21 cellular contexts compared by ENCODE assay signal in genomic region chr11:116065986-116066385, GRCh38.
DNase-seq lines count a peak whose midpoint lies in the region; ATAC-seq, FAIRE-seq and TF ChIP-seq lines count a peak whose summit lies in the region.
"Had no signal": no experiment of that assay in that cellular context is flagged by ENCODE, and none has a peak within 500 bp of the region (broad histone marks: within the 10 kb centered on the region; RNA-seq: fewer than 3 reads in every experiment).

No MANE protein-coding gene starts in this region.

- H3K4me1 ChIP-seq in DOHH2 (ENCODE audit: control insufficient read depth, low read length) (peaks cover 28% of the 10 kb centered on the region), esophagus muscularis mucosa (peaks cover 0 to 9% (median 6%) of the 10 kb centered on the region in 4 donors)
- H3K4me1 ChIP-seq: A549, SJSA1 had no signal

- TF ChIP-seq CTCF in DOHH2 (IDR thresholded peaks at IDR 0.05; ENCODE audit: low read depth, low read length, poor library complexity, severe bottlenecking) (no peak), esophagus muscularis mucosa (IDR thresholded peaks at IDR 0.05) (no peak), osteocyte (IDR thresholded peaks at IDR 0.05) (no peak)

- no peak for TF ChIP-seq POLR2A in esophagus muscularis mucosa (IDR thresholded peaks at IDR 0.05; ENCODE audit: low read depth)

- CTCF ChIA-PET in activated naive CD4-positive, alpha-beta T cell treated with anti-CD3 and anti-CD28 coated beads, Interleukin-2, amount 10 ng/mL, durations not matched to agents 7 days and 5 days (lab: Charles Lee), result no interaction called here

- peak; percentile 40 for FAIRE-seq in GM19239 (lab: Jason Lieb, UNC)
- FAIRE-seq: A549, colon, D721Med had no signal

- H3K4me2 ChIP-seq in DOHH2 (ENCODE audit: low read length), result peak overlapping the region; percentile 33
- H3K4me2 ChIP-seq: A549 had no signal

- H3K79me2 ChIP-seq in DOHH2 (ENCODE audit: control insufficient read depth, low read length), result no peaks in the 10 kb centered on the region

- H3K9me3 Mint-ChIP-seq in activated naive CD4-positive, alpha-beta T cell treated with anti-CD3 and anti-CD28 coated beads, Interleukin-2, amount 10 ng/mL, durations not matched to agents 7 days and 5 days, result no peaks in the 10 kb centered on the region
- H3K9me3 Mint-ChIP-seq in osteocyte (ENCODE audit: unreplicated experiment), result no peaks in the 10 kb centered on the region
- H3K9me3 Mint-ChIP-seq: endodermal cell had no signal

- no peaks in the 10 kb centered on the region for H3K9me2 ChIP-seq in DOHH2 (replicated peaks; ENCODE audit: control insufficient read depth, low read length)

- H3K4me1 Mint-ChIP-seq in activated naive CD4-positive, alpha-beta T cell treated with anti-CD3 and anti-CD28 coated beads, Interleukin-2, amount 10 ng/mL, durations not matched to agents 7 days and 5 days, result no peaks in the 10 kb centered on the region
- H3K4me1 Mint-ChIP-seq in osteocyte (ENCODE audit: unreplicated experiment), result peaks cover 9% of the 10 kb centered on the region

- DNase-seq in GM19239 (ENCODE audit: insufficient read length, low spot score), result no peak
- DNase-seq in esophagus muscularis mucosa (ENCODE audit: extremely low spot score), result no peak
- DNase-seq in activated naive CD4-positive, alpha-beta T cell treated with anti-CD3 and anti-CD28 coated beads, Interleukin-2, amount 10 ng/mL, durations not matched to agents 7 days and 5 days, result no peak
- DNase-seq in osteocyte (ENCODE audit: extremely low spot score, unreplicated experiment), result no peak
- DNase-seq: activated CD8-positive, alpha-beta T cell treated with anti-CD3 and anti-CD28 coated beads, Interleukin-2, amount 10 ng/mL, durations not matched to agents 7 days and 5 days; endodermal cell; heart left ventricle; KBM-7; NCI-H526; stimulated activated CD4-positive, alpha-beta T cell treated with anti-CD3 and anti-CD28 coated beads, Interleukin-4, amount 100 ng/mL, for 24 hours had no signal

- WGBS in esophagus muscularis mucosa, result 88% methylated on average over 8 of the region's 8 CpGs

- no peak overlapping the region; the same call in 1 of the 2 replicates for H3K4me3 ChIP-seq in DOHH2 (ENCODE audit: low read length)
- no peak overlapping the region for H3K4me3 ChIP-seq in esophagus muscularis mucosa
- H3K4me3 ChIP-seq: A549, heart left ventricle, SJSA1 had no signal

- no peaks in the 10 kb centered on the region for H4K20me1 ChIP-seq in DOHH2 (ENCODE audit: control insufficient read depth, insufficient read depth, low read depth, low read length)

- peak; percentile 65 for ATAC-seq in HG03432 (IDR thresholded peaks at IDR 0.05; ENCODE audit: unreplicated experiment)
- ATAC-seq in GM21619 (IDR thresholded peaks at IDR 0.05; ENCODE audit: unreplicated experiment), result no peak
- ATAC-seq: A549; activated CD8-positive, alpha-beta T cell treated with anti-CD3 and anti-CD28 coated beads, Interleukin-2, amount 10 ng/mL, durations not matched to agents 7 days and 5 days; heart left ventricle had no signal

- H3K27ac Mint-ChIP-seq in activated naive CD4-positive, alpha-beta T cell treated with anti-CD3 and anti-CD28 coated beads, Interleukin-2, amount 10 ng/mL, durations not matched to agents 7 days and 5 days, result no peak overlapping the region
- H3K27ac Mint-ChIP-seq in osteocyte (ENCODE audit: unreplicated experiment), result no peak overlapping the region
- H3K27ac Mint-ChIP-seq: activated CD8-positive, alpha-beta T cell treated with anti-CD3 and anti-CD28 coated beads, Interleukin-2, amount 10 ng/mL, durations not matched to agents 7 days and 5 days; activated naive CD8-positive, alpha-beta T cell; endodermal cell had no signal

- H3K27me3 ChIP-seq in DOHH2 (ENCODE audit: control insufficient read depth, low read length), result no peaks in the 10 kb centered on the region
- H3K27me3 ChIP-seq in esophagus muscularis mucosa, result peaks cover 0 to 21% (median 0%) of the 10 kb centered on the region in 4 donors
- H3K27me3 ChIP-seq: SJSA1 had no signal

- H3K27ac ChIP-seq in DOHH2 (ENCODE audit: low read depth, low read length), result no peak overlapping the region
- H3K27ac ChIP-seq in cingulate gyrus (ENCODE audit: low read depth, low read length), result peak overlapping the region; percentile 61
- no peak overlapping the region for H3K27ac ChIP-seq in esophagus muscularis mucosa (replicated peaks in 1 of 4)
- H3K27ac ChIP-seq: A549, C4-2B, heart left ventricle, neutrophil, SJSA1 had no signal

- no peaks in the 10 kb centered on the region for H3F3A ChIP-seq in DOHH2 (ENCODE audit: control insufficient read depth, insufficient read depth)

- TF ChIP-seq EP300 in esophagus muscularis mucosa (IDR thresholded peaks at IDR 0.05), result no peak

- no peaks in the 10 kb centered on the region for H3K36me3 Mint-ChIP-seq in activated naive CD4-positive, alpha-beta T cell treated with anti-CD3 and anti-CD28 coated beads, Interleukin-2, amount 10 ng/mL, durations not matched to agents 7 days and 5 days
- H3K36me3 Mint-ChIP-seq in osteocyte (ENCODE audit: unreplicated experiment), result no peaks in the 10 kb centered on the region
- H3K36me3 Mint-ChIP-seq: activated naive CD8-positive, alpha-beta T cell had no signal

- intact Hi-C loops in esophagus muscularis mucosa (cut with DNase I), result no loop called here

- H3K27me3 Mint-ChIP-seq in activated naive CD4-positive, alpha-beta T cell treated with anti-CD3 and anti-CD28 coated beads, Interleukin-2, amount 10 ng/mL, durations not matched to agents 7 days and 5 days, result no peaks in the 10 kb centered on the region
- peaks cover 13% of the 10 kb centered on the region for H3K27me3 Mint-ChIP-seq in osteocyte (ENCODE audit: unreplicated experiment)

- H3K9me3 ChIP-seq in DOHH2 (ENCODE audit: control insufficient read depth, insufficient read depth, low read length) (no peaks in the 10 kb centered on the region), esophagus muscularis mucosa (no peaks in the 10 kb centered on the region)
- H3K9me3 ChIP-seq: A549, heart left ventricle, neutrophil, SJSA1 had no signal

- no peaks in the 10 kb centered on the region for H3K36me3 ChIP-seq in DOHH2 (ENCODE audit: control insufficient read depth, low read length)
- no peaks in the 10 kb centered on the region for H3K36me3 ChIP-seq in esophagus muscularis mucosa
- H3K36me3 ChIP-seq: heart left ventricle, neutrophil, SJSA1 had no signal

- no peak overlapping the region for H3K4me3 Mint-ChIP-seq in activated naive CD4-positive, alpha-beta T cell treated with anti-CD3 and anti-CD28 coated beads, Interleukin-2, amount 10 ng/mL, durations not matched to agents 7 days and 5 days
- H3K4me3 Mint-ChIP-seq in osteocyte (ENCODE audit: unreplicated experiment), result no peak overlapping the region
- H3K4me3 Mint-ChIP-seq: activated CD8-positive, alpha-beta T cell treated with anti-CD3 and anti-CD28 coated beads, Interleukin-2, amount 10 ng/mL, durations not matched to agents 7 days and 5 days; activated naive CD8-positive, alpha-beta T cell; endodermal cell had no signal
